8 cellular contexts compared by ENCODE assay signal in the genomic region with DNA sequence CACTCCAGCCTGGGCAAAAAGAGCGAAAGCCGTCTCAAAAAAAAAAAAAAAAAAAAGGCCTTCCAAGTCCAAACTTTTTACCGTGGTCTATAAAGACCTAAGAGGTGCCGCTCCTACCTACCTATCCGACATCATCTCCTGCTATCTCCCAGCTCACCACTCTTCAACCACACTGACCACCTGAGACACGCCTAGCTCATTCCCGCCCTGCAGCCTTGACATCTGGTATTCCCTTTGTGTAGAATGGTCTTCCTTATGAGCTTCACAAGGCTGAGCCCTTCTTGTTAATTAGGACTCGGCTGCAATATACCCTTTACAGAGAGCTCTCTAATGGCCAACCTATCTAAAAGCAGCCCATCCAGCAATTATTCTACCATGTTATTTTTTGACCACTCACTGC. TPM values are rescaled to one million over a fixed set of nuclear protein-coding genes. Genes with fewer than 3 reads are reported as not detected.
DNase-seq lines count a peak whose midpoint lies in the region; ATAC-seq and TF ChIP-seq lines count a peak whose summit lies in the region.

No MANE protein-coding gene starts in this region.

- H3K9me3 Mint-ChIP-seq in activated naive CD4-positive, alpha-beta T cell treated with anti-CD3 and anti-CD28 coated beads for 36 hours: no peaks in the 10 kb centered on the region

- peaks cover 8% of the 10 kb centered on the region for H3K36me3 Mint-ChIP-seq in activated naive CD4-positive, alpha-beta T cell treated with anti-CD3 and anti-CD28 coated beads for 36 hours (ENCODE audit: low read depth)

- peaks cover 17% of the 10 kb centered on the region for H3K4me1 ChIP-seq in adipocyte (ENCODE audit: control insufficient read depth, insufficient read depth, low read length)
- H3K4me1 ChIP-seq in upper lobe of right lung: peaks cover 19% of the 10 kb centered on the region

- no peak for TF ChIP-seq CTCF in lower leg skin (IDR thresholded peaks at IDR 0.05)
- no peak for TF ChIP-seq CTCF in upper lobe of right lung (IDR thresholded peaks at IDR 0.05)

- peak overlapping the region; percentile 99 for H3K9ac ChIP-seq in adipocyte (ENCODE audit: low read length)

- H3K27me3 ChIP-seq in adipocyte (replicated peaks; ENCODE audit: control insufficient read depth, insufficient read depth, low read length) (no peaks in the 10 kb centered on the region), upper lobe of right lung (no peaks in the 10 kb centered on the region)

- WGBS in lower leg skin, 2 donors: 31 to 50% methylated on average over 8 of the region's 8 CpGs

- H3K4me1 Mint-ChIP-seq in activated naive CD4-positive, alpha-beta T cell treated with anti-CD3 and anti-CD28 coated beads for 36 hours (ENCODE audit: low read depth): peaks cover 28% of the 10 kb centered on the region

- peak overlapping the region; percentile 94 for H3K4me3 Mint-ChIP-seq in activated naive CD4-positive, alpha-beta T cell treated with anti-CD3 and anti-CD28 coated beads for 36 hours

- intact Hi-C loops in activated naive CD4-positive, alpha-beta T cell treated with anti-CD3 and anti-CD28 coated beads for 36 hours (cut with micrococcal nuclease): loop anchor here (1.0 to 5.0 kb wide), 7 partner anchors 17 to 816 kb away; a partner anchor contains a TSS
- intact Hi-C loops in lower leg skin (cut with DNase I; ENCODE audit: low total_unique reads): no loop called here
- intact Hi-C loops in upper lobe of right lung (cut with DNase I): no loop called here

- peaks cover 30% of the 10 kb centered on the region for H3K36me3 ChIP-seq in adipocyte (ENCODE audit: control insufficient read depth, insufficient read depth, low read length, severe bottlenecking)
- peaks cover 36% of the 10 kb centered on the region for H3K36me3 ChIP-seq in upper lobe of right lung

- ATAC-seq in upper lobe of right lung (no peak), HG03025 (IDR thresholded peaks at IDR 0.05; ENCODE audit: low FRiP score, unreplicated experiment) (no peak), HG02623 (IDR thresholded peaks at IDR 0.05; ENCODE audit: unreplicated experiment) (no peak)

- no peaks in the 10 kb centered on the region for H3K9me3 ChIP-seq in adipocyte (ENCODE audit: control insufficient read depth, low read length)
- H3K9me3 ChIP-seq in upper lobe of right lung: no peaks in the 10 kb centered on the region

- peak overlapping the region; percentile 99 for H3K4me3 ChIP-seq in adipocyte (ENCODE audit: low read length)
- H3K4me3 ChIP-seq in lower leg skin (ENCODE audit: low read depth, poor library complexity, severe bottlenecking): peak overlapping the region; percentile 99
- H3K4me3 ChIP-seq in upper lobe of right lung: peak overlapping the region; percentile 98

- H3K27ac Mint-ChIP-seq in activated naive CD4-positive, alpha-beta T cell treated with anti-CD3 and anti-CD28 coated beads for 36 hours: peak overlapping the region; percentile 82

- peak overlapping the region; percentile 86 for H3K27ac ChIP-seq in upper lobe of right lung

- no peaks in the 10 kb centered on the region for H3K27me3 Mint-ChIP-seq in activated naive CD4-positive, alpha-beta T cell treated with anti-CD3 and anti-CD28 coated beads for 36 hours (ENCODE audit: low read depth)

- TF ChIP-seq POLR2A in lower leg skin (IDR thresholded peaks at IDR 0.05): no peak

- DNase-seq in activated naive CD4-positive, alpha-beta T cell treated with anti-CD3 and anti-CD28 coated beads for 36 hours: no peak
- no peak for DNase-seq in activated naive CD4-positive, alpha-beta T cell (lab: John Stamatoyannopoulos, UW)
- DNase-seq in adipocyte (ENCODE audit: low read depth) (no peak), lower leg skin (ENCODE audit: low spot score in 2 of 2) (no peak), upper lobe of right lung (no peak), NCI-H187 (lab: John Stamatoyannopoulos, UW) (no peak)

- CTCF ChIA-PET in activated naive CD4-positive, alpha-beta T cell treated with anti-CD3 and anti-CD28 coated beads for 36 hours (lab: Charles Lee): no interaction called here

RNA-seq across cellular contexts. Expression of a gene that starts 0.7 kb away (rescaled TPM):
- total RNA-seq in activated naive CD4-positive, alpha-beta T cell treated with anti-CD3 and anti-CD28 coated beads for 36 hours: 10 to 100 TPM; 83.7 to 87.2 TPM
- 10 to 100 TPM; 15.2 to 33.7 (median 21.1) TPM for total RNA-seq in lower leg skin
- total RNA-seq in upper lobe of right lung: 38.8 TPM

RNA-seq across cellular contexts. Expression of a gene that starts 17.2 kb away (rescaled TPM):
- 10 to 100 TPM; 44.4 to 45.6 TPM for total RNA-seq in activated naive CD4-positive, alpha-beta T cell treated with anti-CD3 and anti-CD28 coated beads for 36 hours
- total RNA-seq in lower leg skin: 10 to 100 TPM; 19.1 to 39.8 (median 29.0) TPM
- 58.0 TPM for total RNA-seq in upper lobe of right lung

RNA-seq across cellular contexts. Expression of a gene that starts 41.0 kb away (rescaled TPM):
- total RNA-seq in activated naive CD4-positive, alpha-beta T cell treated with anti-CD3 and anti-CD28 coated beads for 36 hours: 10 to 100 TPM; 11.3 to 13.8 TPM
- 10 to 100 TPM; 30.1 to 47.1 (median 36.7) TPM for total RNA-seq in lower leg skin
- 24.1 TPM for total RNA-seq in upper lobe of right lung
